23 cellular contexts compared by ENCODE assay signal in the genomic region with DNA sequence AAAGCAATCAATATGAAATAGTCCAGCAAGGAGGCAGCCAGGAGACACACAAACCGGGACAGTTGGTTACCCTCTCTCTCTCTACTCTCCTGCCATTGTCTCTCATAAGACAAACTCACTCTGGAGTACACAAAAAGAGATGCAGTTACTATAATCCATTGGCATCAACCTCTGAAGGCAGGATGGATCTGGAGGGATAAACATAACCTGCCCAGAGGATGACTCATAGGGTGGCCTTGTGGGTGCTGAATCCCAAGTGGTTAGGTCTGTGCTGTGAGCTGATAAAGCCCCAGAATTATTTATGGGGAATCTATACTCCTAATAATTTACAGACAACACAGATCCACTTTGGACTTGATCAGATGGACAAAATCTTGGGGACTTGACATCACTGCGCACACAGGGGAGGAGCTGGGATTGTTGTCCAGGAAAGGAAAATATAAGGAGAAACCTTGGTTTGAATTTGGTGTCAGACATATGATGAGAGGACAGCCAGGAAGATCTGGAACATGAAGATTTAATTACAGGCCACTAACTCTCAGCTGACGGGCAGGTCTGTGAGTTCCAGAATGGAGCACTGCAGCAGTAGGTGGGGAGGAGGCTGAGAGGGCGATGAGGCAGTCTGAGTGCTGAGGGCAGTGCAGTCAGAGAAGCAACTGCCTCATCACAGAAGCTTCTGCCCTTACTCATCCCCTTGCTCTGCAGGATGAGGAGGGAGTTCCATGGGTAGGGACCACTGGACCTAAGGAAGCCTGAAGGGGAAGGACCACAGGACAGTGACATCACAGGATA.
"Had no signal": no experiment of that assay in that cellular context is flagged by ENCODE, and none has a peak within 500 bp of the region (broad histone marks: within the 10 kb centered on the region; RNA-seq: fewer than 3 reads in every experiment).

No MANE protein-coding gene starts in this region.

- FAIRE-seq: keratinocyte had no signal

- H3K4me1 ChIP-seq: left lung, prostate gland, right lobe of liver, upper lobe of right lung had no signal

- DNase-seq: activated B cell treated with CpG ODN at 0.5 μM for 24 hours; activated CD4-positive, alpha-beta memory T cell treated with anti-CD3 and anti-CD28 coated beads for 36 hours; activated CD4-positive, alpha-beta T cell treated with anti-CD3 and anti-CD28 coated beads for 4 hours; activated CD8-positive, alpha-beta memory T cell treated with anti-CD3 and anti-CD28 coated beads, Interleukin-2, amount 10 ng/mL, durations not matched to agents 7 days and 5 days; activated naive CD4-positive, alpha-beta T cell treated with Interleukin-2 at 50 U/mL for 16 hours; activated naive CD8-positive, alpha-beta T cell treated with anti-CD3 and anti-CD28 coated beads, Interleukin-2, amount 10 ng/mL, durations not matched to agents 7 days and 5 days; anterior cingulate cortex; brain microvascular endothelial cell; erythroblast; left lung; midbrain; nephron progenitor cell; right lobe of liver; stimulated activated CD4-positive, alpha-beta T cell treated with anti-CD3 and anti-CD28 coated beads, Interleukin-4, amount 100 ng/mL, for 4 hours; stimulated activated naive B cell treated with anti-CD40 and anti-IgM and Interleukin-4, amounts not matched to agents 10 μg/mL and 1 μg/mL and 100 μg/mL, for 72 hours; T-helper 1 cell; T-helper 9 cell; upper lobe of right lung had no signal

- H3K4me2 ChIP-seq: hepatocyte had no signal

- H3K79me2 ChIP-seq: hepatocyte had no signal

- H3K36me3 ChIP-seq: brain microvascular endothelial cell, left lung, prostate gland, right lobe of liver, upper lobe of right lung had no signal

- H3K27me3 ChIP-seq: brain microvascular endothelial cell, hepatocyte, left lung, right lobe of liver, upper lobe of right lung had no signal

- H3K27ac ChIP-seq: brain microvascular endothelial cell, coronary artery, hepatocyte, left lung, prostate gland, right lobe of liver, upper lobe of right lung had no signal

- H3K9me3 ChIP-seq: prostate gland, right lobe of liver, upper lobe of right lung had no signal

- H2AFZ ChIP-seq: hepatocyte had no signal

- ATAC-seq: activated CD8-positive, alpha-beta memory T cell treated with anti-CD3 and anti-CD28 coated beads, Interleukin-2, amount 10 ng/mL, durations not matched to agents 7 days and 5 days; activated T-helper 17 cell treated with anti-CD3 and anti-CD28 coated beads, Interleukin-2, amount 50 U/mL, for 72 hours; left lung; right lobe of liver; stimulated activated naive B cell treated with anti-CD40 and anti-IgM and Interleukin-4, amounts not matched to agents 10 μg/mL and 1 μg/mL and 100 μg/mL, for 72 hours; upper lobe of right lung had no signal

- H3K4me3 ChIP-seq: coronary artery, hepatocyte, left lung, prostate gland, right lobe of liver, upper lobe of right lung had no signal
